19 cellular contexts compared by ENCODE assay signal in the genomic region with DNA sequence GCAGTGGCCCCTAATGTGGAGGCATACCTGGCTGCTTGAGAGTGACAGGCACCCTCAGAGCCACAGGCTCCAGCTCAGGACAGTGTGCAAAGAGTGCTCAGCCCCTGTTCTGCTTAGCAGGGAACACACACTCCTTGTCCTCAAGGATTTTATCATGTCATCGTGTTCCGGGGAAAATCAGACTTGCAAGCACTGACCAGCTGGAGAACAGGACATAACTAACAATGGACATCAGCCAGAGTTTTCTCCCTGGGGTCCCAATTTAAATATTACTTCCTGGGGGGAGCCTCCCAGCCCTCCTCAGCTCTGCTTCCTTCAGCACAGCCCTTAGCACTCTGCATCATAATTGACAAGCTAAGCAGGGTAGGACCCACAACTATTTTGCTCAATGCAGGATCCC.
"Had no signal": no experiment of that assay in that cellular context is flagged by ENCODE, and none has a peak within 500 bp of the region (broad histone marks: within the 10 kb centered on the region; RNA-seq: fewer than 3 reads in every experiment).

No MANE protein-coding gene starts in this region.

- H3K4me3 ChIP-seq: esophagus squamous epithelium, gastrocnemius medialis, thoracic aorta, upper lobe of left lung had no signal

- H3K9me3 ChIP-seq: esophagus squamous epithelium, gastrocnemius medialis, thoracic aorta, upper lobe of left lung had no signal

- DNase-seq: activated CD4-positive, alpha-beta memory T cell treated with anti-CD3 and anti-CD28 coated beads, Interleukin-2, amount 10 ng/mL, durations not matched to agents 7 days and 5 days; activated CD4-positive, alpha-beta T cell treated with anti-CD3 and anti-CD28 coated beads, Interleukin-2, amount 10 ng/mL, durations not matched to agents 24 days and 14 days; activated effector memory CD4-positive, alpha-beta T cell treated with Interleukin-2 at 50 U/mL for 16 hours; activated naive CD4-positive, alpha-beta T cell treated with anti-CD3 and anti-CD28 coated beads for 36 hours; activated T-cell treated with anti-CD3 and anti-CD28 coated beads, Interleukin-2, amount 50 U/mL, for 72 hours; cerebellar nuclear complex; cortex of kidney; endodermal cell; esophagus squamous epithelium; gastrocnemius medialis; naive B cell; occipital lobe; posterior cingulate gyrus; stimulated activated CD4-positive, alpha-beta T cell treated with anti-CD3 and anti-CD28 coated beads, Interleukin-4, amount 100 ng/mL, for 1 hour; stimulated activated naive CD4-positive, alpha-beta T cell treated with Interleukin-2 at 50 U/mL for 16 hours; T-helper 2 cell; upper lobe of left lung had no signal

- H3K27ac ChIP-seq: esophagus squamous epithelium, thoracic aorta, upper lobe of left lung had no signal

- H3K4me1 ChIP-seq: esophagus squamous epithelium, upper lobe of left lung had no signal

- ATAC-seq: activated CD4-positive, CD25-positive, alpha-beta regulatory T cell treated with anti-CD3 and anti-CD28 coated beads, Interleukin-2, amount 50 U/mL, for 24 hours; activated T-cell treated with anti-CD3 and anti-CD28 coated beads, Interleukin-2, amount 50 U/mL, for 72 hours had no signal

- H3K27me3 ChIP-seq: esophagus squamous epithelium, gastrocnemius medialis, upper lobe of left lung had no signal

- H3K36me3 ChIP-seq: gastrocnemius medialis, thoracic aorta, upper lobe of left lung had no signal
